In the genomic region with DNA sequence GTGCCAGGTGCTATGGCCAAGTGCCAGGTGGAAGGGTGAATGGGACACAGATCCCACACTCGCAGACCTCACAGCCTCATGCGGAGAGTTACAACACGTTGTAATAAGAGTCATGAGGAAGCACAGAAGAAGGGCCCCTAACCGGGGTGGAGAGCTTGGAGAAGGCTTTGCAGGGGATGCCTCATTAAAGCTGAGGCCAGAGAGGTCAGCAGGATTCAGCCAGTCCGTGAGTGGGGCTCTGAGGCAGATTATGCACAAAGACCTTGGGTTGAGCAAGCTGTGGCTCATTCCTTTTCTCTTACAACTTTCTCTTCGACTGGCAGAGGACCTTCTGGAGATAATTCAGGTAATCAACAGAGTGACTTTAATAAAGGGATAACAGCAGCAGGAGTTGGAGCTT, we compare ENCODE assay signal across 16 cellular contexts.
DNase-seq lines count a peak whose midpoint lies in the region; ATAC-seq and TF ChIP-seq lines count a peak whose summit lies in the region.
"Had no signal": no experiment of that assay in that cellular context is flagged by ENCODE, and none has a peak within 500 bp of the region (broad histone marks: within the 10 kb centered on the region; RNA-seq: fewer than 3 reads in every experiment).

No MANE protein-coding gene starts in this region.

- ATAC-seq in GM21528 (IDR thresholded peaks at IDR 0.05; ENCODE audit: low FRiP score, unreplicated experiment): no peak
- ATAC-seq: Right ventricle myocardium inferior had no signal

- peak; percentile 6 to 39 for DNase-seq in NCI-H524 (lab: John Stamatoyannopoulos, UW)
- DNase-seq in NCI-H524 treated with DMSO at 0.1 percent for 48 hours (lab: John Stamatoyannopoulos, UW): no peak
- peak; percentile 6 for DNase-seq in EL
- peak; percentile 26 to 50 for DNase-seq in foreskin fibroblast
- peak; percentile 25 for DNase-seq in skeletal muscle cell (ENCODE audit: low read depth)
- DNase-seq in islet precursor cell: no peak
- DNase-seq: GDM1, KG1, NCI-H1092, NCI-H1436 treated with DMSO at 0.1 percent for 48 hours, NCI-H1930, NCI-H226, NCI-H510A treated with DMSO at 0.1 percent for 48 hours had no signal

- no peak overlapping the region for H3K4me3 ChIP-seq in foreskin fibroblast (ENCODE audit: low read depth in 1 of 2, low read length in 2 of 2)
- H3K4me3 ChIP-seq in skeletal muscle cell (ENCODE audit: low read depth, low read length): no peak overlapping the region
- H3K4me3 ChIP-seq: SJSA1 had no signal

- no peak for TF ChIP-seq CTCF in foreskin fibroblast (IDR thresholded peaks at IDR 0.05; ENCODE audit: low read depth, low read length)

Comparison
In these comparisons a context has a peak if more than half of its experiments do, and no peak if none do; other contexts are left out.
1. DNase-seq: peak in NCI-H524 (2 of 2), EL (single experiment), foreskin fibroblast (2 of 2) and skeletal muscle cell (single experiment); none in NCI-H524 treated with DMSO at 0.1 percent for 48 hours (single experiment) and islet precursor cell (single experiment).